2 cellular contexts compared by ENCODE assay signal in genomic region chr1:1431845-1432565, GRCh38.
TF ChIP-seq lines count a peak whose summit lies in the region.

No MANE protein-coding gene starts in this region.

TF ChIP-seq in SK-N-SH, 30 proteins besides CTCF, POLR2A, EP300 and RAD21 (continued from another document):
- TF ChIP-seq REST (IDR thresholded peaks at IDR 0.05; ENCODE audit: low read depth, low read length): no peak
- no peak for TF ChIP-seq RXRA (IDR thresholded peaks at IDR 0.05; ENCODE audit: borderline replicate concordance, low read depth)
- TF ChIP-seq, protein P1, sequence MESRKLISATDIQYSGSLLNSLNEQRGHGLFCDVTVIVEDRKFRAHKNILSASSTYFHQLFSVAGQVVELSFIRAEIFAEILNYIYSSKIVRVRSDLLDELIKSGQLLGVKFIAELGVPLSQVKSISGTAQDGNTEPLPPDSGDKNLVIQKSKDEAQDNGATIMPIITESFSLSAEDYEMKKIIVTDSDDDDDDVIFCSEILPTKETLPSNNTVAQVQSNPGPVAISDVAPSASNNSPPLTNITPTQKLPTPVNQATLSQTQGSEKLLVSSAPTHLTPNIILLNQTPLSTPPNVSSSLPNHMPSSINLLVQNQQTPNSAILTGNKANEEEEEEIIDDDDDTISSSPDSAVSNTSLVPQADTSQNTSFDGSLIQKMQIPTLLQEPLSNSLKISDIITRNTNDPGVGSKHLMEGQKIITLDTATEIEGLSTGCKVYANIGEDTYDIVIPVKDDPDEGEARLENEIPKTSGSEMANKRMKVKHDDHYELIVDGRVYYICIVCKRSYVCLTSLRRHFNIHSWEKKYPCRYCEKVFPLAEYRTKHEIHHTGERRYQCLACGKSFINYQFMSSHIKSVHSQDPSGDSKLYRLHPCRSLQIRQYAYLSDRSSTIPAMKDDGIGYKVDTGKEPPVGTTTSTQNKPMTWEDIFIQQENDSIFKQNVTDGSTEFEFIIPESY (IDR thresholded peaks at IDR 0.05; ENCODE audit: borderline replicate concordance, low read depth): no peak
- no peak for TF ChIP-seq FOSL2 (IDR thresholded peaks at IDR 0.05; ENCODE audit: borderline replicate concordance, low read depth)
- no peak for TF ChIP-seq GATA2 (CRISPR knock-in tag; IDR thresholded peaks at IDR 0.05)
- TF ChIP-seq, protein P2, sequence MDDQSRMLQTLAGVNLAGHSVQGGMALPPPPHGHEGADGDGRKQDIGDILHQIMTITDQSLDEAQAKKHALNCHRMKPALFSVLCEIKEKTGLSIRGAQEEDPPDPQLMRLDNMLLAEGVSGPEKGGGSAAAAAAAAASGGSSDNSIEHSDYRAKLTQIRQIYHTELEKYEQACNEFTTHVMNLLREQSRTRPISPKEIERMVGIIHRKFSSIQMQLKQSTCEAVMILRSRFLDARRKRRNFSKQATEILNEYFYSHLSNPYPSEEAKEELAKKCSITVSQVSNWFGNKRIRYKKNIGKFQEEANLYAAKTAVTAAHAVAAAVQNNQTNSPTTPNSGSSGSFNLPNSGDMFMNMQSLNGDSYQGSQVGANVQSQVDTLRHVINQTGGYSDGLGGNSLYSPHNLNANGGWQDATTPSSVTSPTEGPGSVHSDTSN (IDR thresholded peaks at IDR 0.05): no peak
- TF ChIP-seq ELF1 (IDR thresholded peaks at IDR 0.05): no peak
- no peak for TF ChIP-seq MXI1 (IDR thresholded peaks at IDR 0.05; ENCODE audit: low read depth, low read length)
- no peak for TF ChIP-seq JUND (IDR thresholded peaks at IDR 0.05)
- no peak for TF ChIP-seq YY1 (IDR thresholded peaks at IDR 0.05; ENCODE audit: low read depth)
- no peak for TF ChIP-seq TCF12 (IDR thresholded peaks at IDR 0.05)
- TF ChIP-seq EZH2phosphoT487 (IDR thresholded peaks at IDR 0.05; ENCODE audit: borderline replicate concordance, low read depth): no peak
- no peak for TF ChIP-seq MEF2A (IDR thresholded peaks at IDR 0.05; ENCODE audit: borderline replicate concordance, low read depth)
- TF ChIP-seq, protein P3, sequence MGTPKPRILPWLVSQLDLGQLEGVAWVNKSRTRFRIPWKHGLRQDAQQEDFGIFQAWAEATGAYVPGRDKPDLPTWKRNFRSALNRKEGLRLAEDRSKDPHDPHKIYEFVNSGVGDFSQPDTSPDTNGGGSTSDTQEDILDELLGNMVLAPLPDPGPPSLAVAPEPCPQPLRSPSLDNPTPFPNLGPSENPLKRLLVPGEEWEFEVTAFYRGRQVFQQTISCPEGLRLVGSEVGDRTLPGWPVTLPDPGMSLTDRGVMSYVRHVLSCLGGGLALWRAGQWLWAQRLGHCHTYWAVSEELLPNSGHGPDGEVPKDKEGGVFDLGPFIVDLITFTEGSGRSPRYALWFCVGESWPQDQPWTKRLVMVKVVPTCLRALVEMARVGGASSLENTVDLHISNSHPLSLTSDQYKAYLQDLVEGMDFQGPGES (IDR thresholded peaks at IDR 0.05; ENCODE audit: low read depth, low read length): no peak
- TF ChIP-seq MAX (IDR thresholded peaks at IDR 0.05; ENCODE audit: low read depth): no peak

TF ChIP-seq in SK-N-SH treated with all-trans-retinoic acid at 6 μM for 48 hours, 23 proteins besides CTCF, POLR2A, EP300 and RAD21 (continued from another document):
- TF ChIP-seq, protein P4, sequence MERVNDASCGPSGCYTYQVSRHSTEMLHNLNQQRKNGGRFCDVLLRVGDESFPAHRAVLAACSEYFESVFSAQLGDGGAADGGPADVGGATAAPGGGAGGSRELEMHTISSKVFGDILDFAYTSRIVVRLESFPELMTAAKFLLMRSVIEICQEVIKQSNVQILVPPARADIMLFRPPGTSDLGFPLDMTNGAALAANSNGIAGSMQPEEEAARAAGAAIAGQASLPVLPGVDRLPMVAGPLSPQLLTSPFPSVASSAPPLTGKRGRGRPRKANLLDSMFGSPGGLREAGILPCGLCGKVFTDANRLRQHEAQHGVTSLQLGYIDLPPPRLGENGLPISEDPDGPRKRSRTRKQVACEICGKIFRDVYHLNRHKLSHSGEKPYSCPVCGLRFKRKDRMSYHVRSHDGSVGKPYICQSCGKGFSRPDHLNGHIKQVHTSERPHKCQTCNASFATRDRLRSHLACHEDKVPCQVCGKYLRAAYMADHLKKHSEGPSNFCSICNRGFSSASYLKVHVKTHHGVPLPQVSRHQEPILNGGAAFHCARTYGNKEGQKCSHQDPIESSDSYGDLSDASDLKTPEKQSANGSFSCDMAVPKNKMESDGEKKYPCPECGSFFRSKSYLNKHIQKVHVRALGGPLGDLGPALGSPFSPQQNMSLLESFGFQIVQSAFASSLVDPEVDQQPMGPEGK (CRISPR knock-in tag; IDR thresholded peaks at IDR 0.05; ENCODE audit: borderline replicate concordance): no peak
- no peak for TF ChIP-seq TCF4 (CRISPR knock-in tag; IDR thresholded peaks at IDR 0.05; ENCODE audit: borderline replicate concordance)
- TF ChIP-seq, protein P5, sequence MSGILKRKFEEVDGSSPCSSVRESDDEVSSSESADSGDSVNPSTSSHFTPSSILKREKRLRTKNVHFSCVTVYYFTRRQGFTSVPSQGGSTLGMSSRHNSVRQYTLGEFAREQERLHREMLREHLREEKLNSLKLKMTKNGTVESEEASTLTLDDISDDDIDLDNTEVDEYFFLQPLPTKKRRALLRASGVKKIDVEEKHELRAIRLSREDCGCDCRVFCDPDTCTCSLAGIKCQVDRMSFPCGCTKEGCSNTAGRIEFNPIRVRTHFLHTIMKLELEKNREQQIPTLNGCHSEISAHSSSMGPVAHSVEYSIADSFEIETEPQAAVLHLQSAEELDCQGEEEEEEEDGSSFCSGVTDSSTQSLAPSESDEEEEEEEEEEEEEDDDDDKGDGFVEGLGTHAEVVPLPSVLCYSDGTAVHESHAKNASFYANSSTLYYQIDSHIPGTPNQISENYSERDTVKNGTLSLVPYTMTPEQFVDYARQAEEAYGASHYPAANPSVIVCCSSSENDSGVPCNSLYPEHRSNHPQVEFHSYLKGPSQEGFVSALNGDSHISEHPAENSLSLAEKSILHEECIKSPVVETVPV (CRISPR knock-in tag; IDR thresholded peaks at IDR 0.05): no peak
- no peak for TF ChIP-seq BACH2 (CRISPR knock-in tag; IDR thresholded peaks at IDR 0.05; ENCODE audit: borderline replicate concordance)
- TF ChIP-seq ISL1 (CRISPR knock-in tag; IDR thresholded peaks at IDR 0.05): no peak
- no peak for TF ChIP-seq TOX (CRISPR knock-in tag; IDR thresholded peaks at IDR 0.05; ENCODE audit: borderline replicate concordance)
